Comparison of ENCODE assay signal across 7 cellular contexts in genomic region chr10:56593120-56593519, GRCh38.
"Had no signal": no experiment of that assay in that cellular context is flagged by ENCODE, and none has a peak within 500 bp of the region (broad histone marks: within the 10 kb centered on the region; RNA-seq: fewer than 3 reads in every experiment).

No MANE protein-coding gene starts in this region.

- ATAC-seq: HepG2 had no signal

- H3K27ac ChIP-seq: HL-60, KMS-11 had no signal

- FAIRE-seq: HepG2, HTR-8/SVneo had no signal

- DNase-seq: IMR-90, KBM-7, KG1 had no signal

- H3K9ac ChIP-seq: KMS-11 had no signal

- H3K4me2 ChIP-seq: KMS-11 had no signal
